ENCODE assay signal across 21 cellular contexts in genomic region chr19:31284621-31285020, GRCh38.
"Had no signal": no experiment of that assay in that cellular context is flagged by ENCODE, and none has a peak within 500 bp of the region (broad histone marks: within the 10 kb centered on the region; RNA-seq: fewer than 3 reads in every experiment).

No MANE protein-coding gene starts in this region.

- H3K4me3 ChIP-seq: MG63, SJSA1, SK-N-MC had no signal

- H3K27ac ChIP-seq: HL-60, SJSA1 had no signal

- DNase-seq: Karpas-422, KG1, MG63, NCI-H1092, NCI-H1105 treated with DMSO at 0.1 percent for 48 hours, NCI-H1417 treated with DMSO at 0.1 percent for 48 hours, NCI-H146, NCI-H1694 treated with DMSO at 0.1 percent for 48 hours, NCI-H1930, NCI-H2081, NCI-H2107, NCI-H2227 treated with DMSO at 0.1 percent for 48 hours, NCI-H524, NCI-H69, NCI-H774, Right ventricle myocardium superior, RPMI8226, SIG-M5 had no signal

- H3K27me3 ChIP-seq: MG63, SJSA1 had no signal

- H3K36me3 ChIP-seq: MG63 had no signal

- H3K9me3 ChIP-seq: MG63, SJSA1 had no signal
